In the genomic region with DNA sequence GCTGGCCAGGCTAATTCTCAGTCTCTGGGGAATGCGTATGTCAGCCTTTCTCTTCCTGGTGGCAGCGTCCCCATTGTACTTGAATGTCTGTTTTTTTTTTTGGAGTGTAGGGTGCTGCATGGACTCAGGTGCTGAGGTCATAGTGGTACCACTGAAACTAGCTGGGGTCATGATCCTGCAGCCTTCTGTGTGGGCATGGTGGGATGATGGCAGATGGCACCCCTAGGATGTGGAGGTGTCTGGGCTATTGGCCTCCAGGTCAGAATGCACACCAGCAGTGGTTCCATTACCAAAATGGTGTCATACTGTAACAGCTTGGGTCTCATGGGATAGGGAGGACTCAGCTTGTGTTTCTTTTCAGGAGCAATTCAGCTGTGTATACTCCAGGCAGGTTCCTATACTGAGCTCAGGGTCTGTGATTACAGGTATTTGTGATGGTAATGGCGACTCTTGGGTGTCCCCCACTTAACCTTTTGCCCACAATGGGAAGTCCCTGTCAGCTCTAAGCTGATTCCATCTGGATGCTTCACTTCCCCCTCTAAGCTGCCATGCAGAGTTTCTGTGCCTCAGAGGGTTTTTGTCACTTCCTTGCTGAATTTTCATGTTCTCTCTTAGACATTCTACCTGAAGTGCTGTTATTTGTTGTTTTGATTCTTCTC, we compare ENCODE assay signal across 1 cellular context.
TF ChIP-seq lines count a peak whose summit lies in the region.

No MANE protein-coding gene starts in this region.

TF ChIP-seq in GM23338, 12 proteins besides CTCF, POLR2A, EP300 and RAD21 (continued from another document):
- TF ChIP-seq, protein P1, sequence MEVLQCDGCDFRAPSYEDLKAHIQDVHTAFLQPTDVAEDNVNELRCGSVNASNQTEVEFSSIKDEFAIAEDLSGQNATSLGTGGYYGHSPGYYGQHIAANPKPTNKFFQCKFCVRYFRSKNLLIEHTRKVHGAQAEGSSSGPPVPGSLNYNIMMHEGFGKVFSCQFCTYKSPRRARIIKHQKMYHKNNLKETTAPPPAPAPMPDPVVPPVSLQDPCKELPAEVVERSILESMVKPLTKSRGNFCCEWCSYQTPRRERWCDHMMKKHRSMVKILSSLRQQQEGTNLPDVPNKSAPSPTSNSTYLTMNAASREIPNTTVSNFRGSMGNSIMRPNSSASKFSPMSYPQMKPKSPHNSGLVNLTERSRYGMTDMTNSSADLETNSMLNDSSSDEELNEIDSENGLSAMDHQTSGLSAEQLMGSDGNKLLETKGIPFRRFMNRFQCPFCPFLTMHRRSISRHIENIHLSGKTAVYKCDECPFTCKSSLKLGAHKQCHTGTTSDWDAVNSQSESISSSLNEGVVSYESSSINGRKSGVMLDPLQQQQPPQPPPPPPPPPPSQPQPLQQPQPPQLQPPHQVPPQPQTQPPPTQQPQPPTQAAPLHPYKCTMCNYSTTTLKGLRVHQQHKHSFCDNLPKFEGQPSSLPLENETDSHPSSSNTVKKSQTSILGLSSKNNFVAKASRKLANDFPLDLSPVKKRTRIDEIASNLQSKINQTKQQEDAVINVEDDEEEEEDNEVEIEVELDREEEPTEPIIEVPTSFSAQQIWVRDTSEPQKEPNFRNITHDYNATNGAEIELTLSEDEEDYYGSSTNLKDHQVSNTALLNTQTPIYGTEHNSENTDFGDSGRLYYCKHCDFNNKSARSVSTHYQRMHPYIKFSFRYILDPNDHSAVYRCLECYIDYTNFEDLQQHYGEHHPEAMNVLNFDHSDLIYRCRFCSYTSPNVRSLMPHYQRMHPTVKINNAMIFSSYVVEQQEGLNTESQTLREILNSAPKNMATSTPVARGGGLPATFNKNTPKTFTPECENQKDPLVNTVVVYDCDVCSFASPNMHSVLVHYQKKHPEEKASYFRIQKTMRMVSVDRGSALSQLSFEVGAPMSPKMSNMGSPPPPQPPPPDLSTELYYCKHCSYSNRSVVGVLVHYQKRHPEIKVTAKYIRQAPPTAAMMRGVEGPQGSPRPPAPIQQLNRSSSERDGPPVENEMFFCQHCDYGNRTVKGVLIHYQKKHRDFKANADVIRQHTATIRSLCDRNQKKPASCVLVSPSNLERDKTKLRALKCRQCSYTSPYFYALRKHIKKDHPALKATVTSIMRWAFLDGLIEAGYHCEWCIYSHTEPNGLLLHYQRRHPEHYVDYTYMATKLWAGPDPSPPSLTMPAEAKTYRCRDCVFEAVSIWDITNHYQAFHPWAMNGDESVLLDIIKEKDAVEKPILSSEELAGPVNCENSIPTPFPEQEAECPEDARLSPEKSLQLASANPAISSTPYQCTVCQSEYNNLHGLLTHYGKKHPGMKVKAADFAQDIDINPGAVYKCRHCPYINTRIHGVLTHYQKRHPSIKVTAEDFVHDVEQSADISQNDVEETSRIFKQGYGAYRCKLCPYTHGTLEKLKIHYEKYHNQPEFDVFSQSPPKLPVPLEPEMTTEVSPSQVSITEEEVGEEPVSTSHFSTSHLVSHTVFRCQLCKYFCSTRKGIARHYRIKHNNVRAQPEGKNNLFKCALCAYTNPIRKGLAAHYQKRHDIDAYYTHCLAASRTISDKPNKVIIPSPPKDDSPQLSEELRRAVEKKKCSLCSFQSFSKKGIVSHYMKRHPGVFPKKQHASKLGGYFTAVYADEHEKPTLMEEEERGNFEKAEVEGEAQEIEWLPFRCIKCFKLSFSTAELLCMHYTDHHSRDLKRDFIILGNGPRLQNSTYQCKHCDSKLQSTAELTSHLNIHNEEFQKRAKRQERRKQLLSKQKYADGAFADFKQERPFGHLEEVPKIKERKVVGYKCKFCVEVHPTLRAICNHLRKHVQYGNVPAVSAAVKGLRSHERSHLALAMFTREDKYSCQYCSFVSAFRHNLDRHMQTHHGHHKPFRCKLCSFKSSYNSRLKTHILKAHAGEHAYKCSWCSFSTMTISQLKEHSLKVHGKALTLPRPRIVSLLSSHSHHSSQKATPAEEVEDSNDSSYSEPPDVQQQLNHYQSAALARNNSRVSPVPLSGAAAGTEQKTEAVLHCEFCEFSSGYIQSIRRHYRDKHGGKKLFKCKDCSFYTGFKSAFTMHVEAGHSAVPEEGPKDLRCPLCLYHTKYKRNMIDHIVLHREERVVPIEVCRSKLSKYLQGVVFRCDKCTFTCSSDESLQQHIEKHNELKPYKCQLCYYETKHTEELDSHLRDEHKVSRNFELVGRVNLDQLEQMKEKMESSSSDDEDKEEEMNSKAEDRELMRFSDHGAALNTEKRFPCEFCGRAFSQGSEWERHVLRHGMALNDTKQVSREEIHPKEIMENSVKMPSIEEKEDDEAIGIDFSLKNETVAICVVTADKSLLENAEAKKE (CRISPR knock-in tag; IDR thresholded peaks at IDR 0.05), result peak; percentile 63
- TF ChIP-seq STAT1 (IDR thresholded peaks at IDR 0.05; ENCODE audit: unreplicated experiment), result no peak
